In genomic region chr1:54287176-54287650, GRCh38 we compare ENCODE assay signal across 8 cellular contexts.
DNase-seq lines count a peak whose midpoint lies in the region; ATAC-seq, FAIRE-seq and TF ChIP-seq lines count a peak whose summit lies in the region.

No MANE protein-coding gene starts in this region.

- H3K27ac ChIP-seq in right atrium auricular region (peak overlapping the region; percentile 71 to 74), small intestine (ENCODE audit: low read depth in 1 of 2, low read length in 1 of 2) (peak overlapping the region; percentile 80 to 81)

- DNase-seq in AG08396 (ENCODE audit: low spot score) (peak; percentile 62), H4 (ENCODE audit: low spot score) (peak; percentile 99), right atrium auricular region (ENCODE audit: low spot score) (peak; percentile 88), small intestine (peak; percentile 94), HK-2 (ENCODE audit: unreplicated experiment) (no peak)
- peak; percentile 82 for DNase-seq in activated naive CD8-positive, alpha-beta T cell treated with anti-CD3 and anti-CD28 coated beads, Interleukin-2, amount 10 ng/mL, durations not matched to agents 7 days and 5 days

- H3K36me3 ChIP-seq in right atrium auricular region (no peaks in the 10 kb centered on the region), small intestine (ENCODE audit: control insufficient read depth in 2 of 2, insufficient read depth in 2 of 2, low read length in 2 of 2) (no peaks in the 10 kb centered on the region)

- no peaks in the 10 kb centered on the region for H3K9me3 Mint-ChIP-seq in activated naive CD8-positive, alpha-beta T cell treated with anti-CD3 and anti-CD28 coated beads, Interleukin-2, amount 10 ng/mL, durations not matched to agents 7 days and 5 days

- POLR2A ChIA-PET in activated naive CD8-positive, alpha-beta T cell treated with anti-CD3 and anti-CD28 coated beads, Interleukin-2, amount 10 ng/mL, durations not matched to agents 7 days and 5 days (lab: Charles Lee) = interaction anchor here (0.6 to 6.6 kb wide), 13 partner anchors 11 to 529 kb away, joined by 3 to 92 read pairs (median 4); partner anchors contain the start of genes CYB5RL, MRPL37 and SSBP3

- TF ChIP-seq CTCF in right atrium auricular region (IDR thresholded peaks at IDR 0.05) = no peak

- peak overlapping the region; percentile 95 for H3K27ac Mint-ChIP-seq in activated naive CD8-positive, alpha-beta T cell treated with anti-CD3 and anti-CD28 coated beads, Interleukin-2, amount 10 ng/mL, durations not matched to agents 7 days and 5 days

- 1 to 9% (median 4%) methylated on average over 8 of the region's 8 CpGs for WGBS in small intestine, 3 donors

- H3K4me3 Mint-ChIP-seq in activated naive CD8-positive, alpha-beta T cell treated with anti-CD3 and anti-CD28 coated beads, Interleukin-2, amount 10 ng/mL, durations not matched to agents 7 days and 5 days = peak overlapping the region; percentile 84

- peaks cover 74% of the 10 kb centered on the region for H3K4me1 Mint-ChIP-seq in activated naive CD8-positive, alpha-beta T cell treated with anti-CD3 and anti-CD28 coated beads, Interleukin-2, amount 10 ng/mL, durations not matched to agents 7 days and 5 days

- ATAC-seq in activated naive CD8-positive, alpha-beta T cell treated with anti-CD3 and anti-CD28 coated beads, Interleukin-2, amount 10 ng/mL, durations not matched to agents 7 days and 5 days (ENCODE audit: low read depth) = peak; percentile 83
- ATAC-seq in GM19395 (IDR thresholded peaks at IDR 0.05; ENCODE audit: unreplicated experiment) = no peak

- no peak overlapping the region for H3K4me3 ChIP-seq in right atrium auricular region
- H3K4me3 ChIP-seq in small intestine (ENCODE audit: low read depth in 1 of 2, low read length in 2 of 2) = no peak overlapping the region

- no peaks in the 10 kb centered on the region for H3K27me3 ChIP-seq in right atrium auricular region
- no peaks in the 10 kb centered on the region for H3K27me3 ChIP-seq in small intestine (ENCODE audit: control insufficient read depth in 2 of 2, insufficient read depth in 2 of 2, low read length in 2 of 2)

- H3K9me3 ChIP-seq in right atrium auricular region (no peaks in the 10 kb centered on the region), small intestine (ENCODE audit: control insufficient read depth, low read depth) (no peaks in the 10 kb centered on the region)

- H3K4me1 ChIP-seq in right atrium auricular region (peaks cover 0 to 66% of the 10 kb centered on the region in 2 donors), small intestine (ENCODE audit: control insufficient read depth in 2 of 2, insufficient read depth in 1 of 2, low read depth in 1 of 2, low read length in 1 of 2) (peaks cover 45 to 46% of the 10 kb centered on the region in 2 donors)

- FAIRE-seq in small intestine (lab: Jason Lieb, UNC) = no peak

- no peaks in the 10 kb centered on the region for H3K27me3 Mint-ChIP-seq in activated naive CD8-positive, alpha-beta T cell treated with anti-CD3 and anti-CD28 coated beads, Interleukin-2, amount 10 ng/mL, durations not matched to agents 7 days and 5 days

- peaks cover 7% of the 10 kb centered on the region for H3K36me3 Mint-ChIP-seq in activated naive CD8-positive, alpha-beta T cell treated with anti-CD3 and anti-CD28 coated beads, Interleukin-2, amount 10 ng/mL, durations not matched to agents 7 days and 5 days

TF ChIP-seq in PFSK-1, 5 proteins besides CTCF, POLR2A, EP300 and RAD21:
- TF ChIP-seq, protein P1, sequence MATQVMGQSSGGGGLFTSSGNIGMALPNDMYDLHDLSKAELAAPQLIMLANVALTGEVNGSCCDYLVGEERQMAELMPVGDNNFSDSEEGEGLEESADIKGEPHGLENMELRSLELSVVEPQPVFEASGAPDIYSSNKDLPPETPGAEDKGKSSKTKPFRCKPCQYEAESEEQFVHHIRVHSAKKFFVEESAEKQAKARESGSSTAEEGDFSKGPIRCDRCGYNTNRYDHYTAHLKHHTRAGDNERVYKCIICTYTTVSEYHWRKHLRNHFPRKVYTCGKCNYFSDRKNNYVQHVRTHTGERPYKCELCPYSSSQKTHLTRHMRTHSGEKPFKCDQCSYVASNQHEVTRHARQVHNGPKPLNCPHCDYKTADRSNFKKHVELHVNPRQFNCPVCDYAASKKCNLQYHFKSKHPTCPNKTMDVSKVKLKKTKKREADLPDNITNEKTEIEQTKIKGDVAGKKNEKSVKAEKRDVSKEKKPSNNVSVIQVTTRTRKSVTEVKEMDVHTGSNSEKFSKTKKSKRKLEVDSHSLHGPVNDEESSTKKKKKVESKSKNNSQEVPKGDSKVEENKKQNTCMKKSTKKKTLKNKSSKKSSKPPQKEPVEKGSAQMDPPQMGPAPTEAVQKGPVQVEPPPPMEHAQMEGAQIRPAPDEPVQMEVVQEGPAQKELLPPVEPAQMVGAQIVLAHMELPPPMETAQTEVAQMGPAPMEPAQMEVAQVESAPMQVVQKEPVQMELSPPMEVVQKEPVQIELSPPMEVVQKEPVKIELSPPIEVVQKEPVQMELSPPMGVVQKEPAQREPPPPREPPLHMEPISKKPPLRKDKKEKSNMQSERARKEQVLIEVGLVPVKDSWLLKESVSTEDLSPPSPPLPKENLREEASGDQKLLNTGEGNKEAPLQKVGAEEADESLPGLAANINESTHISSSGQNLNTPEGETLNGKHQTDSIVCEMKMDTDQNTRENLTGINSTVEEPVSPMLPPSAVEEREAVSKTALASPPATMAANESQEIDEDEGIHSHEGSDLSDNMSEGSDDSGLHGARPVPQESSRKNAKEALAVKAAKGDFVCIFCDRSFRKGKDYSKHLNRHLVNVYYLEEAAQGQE (IDR thresholded peaks at IDR 0.05; ENCODE audit: insufficient read depth in 1 of 2, low read depth in 2 of 2, low read length in 2 of 2) = no peak
- TF ChIP-seq FOXP2 (optimal IDR thresholded peaks at IDR 0.05; ENCODE audit: borderline replicate concordance, extremely low read depth, extremely low read length, insufficient read depth) (no peak), TAF1 (IDR thresholded peaks at IDR 0.05; ENCODE audit: borderline replicate concordance, insufficient read depth, low read length) (no peak), SIN3A (IDR thresholded peaks at IDR 0.05; ENCODE audit: borderline replicate concordance, insufficient read depth, low read length) (0 out of 2 replicates have a peak, but pooled peaks have one; percentile 76)
